1 cellular context compared by ENCODE assay signal in genomic region chr14:95697764-95698163, GRCh38.
TF ChIP-seq lines count a peak whose summit lies in the region.

No MANE protein-coding gene starts in this region.

TF ChIP-seq in GM12878, 131 proteins besides CTCF, POLR2A, EP300 and RAD21 (continued from another document):
- TF ChIP-seq, protein P1, sequence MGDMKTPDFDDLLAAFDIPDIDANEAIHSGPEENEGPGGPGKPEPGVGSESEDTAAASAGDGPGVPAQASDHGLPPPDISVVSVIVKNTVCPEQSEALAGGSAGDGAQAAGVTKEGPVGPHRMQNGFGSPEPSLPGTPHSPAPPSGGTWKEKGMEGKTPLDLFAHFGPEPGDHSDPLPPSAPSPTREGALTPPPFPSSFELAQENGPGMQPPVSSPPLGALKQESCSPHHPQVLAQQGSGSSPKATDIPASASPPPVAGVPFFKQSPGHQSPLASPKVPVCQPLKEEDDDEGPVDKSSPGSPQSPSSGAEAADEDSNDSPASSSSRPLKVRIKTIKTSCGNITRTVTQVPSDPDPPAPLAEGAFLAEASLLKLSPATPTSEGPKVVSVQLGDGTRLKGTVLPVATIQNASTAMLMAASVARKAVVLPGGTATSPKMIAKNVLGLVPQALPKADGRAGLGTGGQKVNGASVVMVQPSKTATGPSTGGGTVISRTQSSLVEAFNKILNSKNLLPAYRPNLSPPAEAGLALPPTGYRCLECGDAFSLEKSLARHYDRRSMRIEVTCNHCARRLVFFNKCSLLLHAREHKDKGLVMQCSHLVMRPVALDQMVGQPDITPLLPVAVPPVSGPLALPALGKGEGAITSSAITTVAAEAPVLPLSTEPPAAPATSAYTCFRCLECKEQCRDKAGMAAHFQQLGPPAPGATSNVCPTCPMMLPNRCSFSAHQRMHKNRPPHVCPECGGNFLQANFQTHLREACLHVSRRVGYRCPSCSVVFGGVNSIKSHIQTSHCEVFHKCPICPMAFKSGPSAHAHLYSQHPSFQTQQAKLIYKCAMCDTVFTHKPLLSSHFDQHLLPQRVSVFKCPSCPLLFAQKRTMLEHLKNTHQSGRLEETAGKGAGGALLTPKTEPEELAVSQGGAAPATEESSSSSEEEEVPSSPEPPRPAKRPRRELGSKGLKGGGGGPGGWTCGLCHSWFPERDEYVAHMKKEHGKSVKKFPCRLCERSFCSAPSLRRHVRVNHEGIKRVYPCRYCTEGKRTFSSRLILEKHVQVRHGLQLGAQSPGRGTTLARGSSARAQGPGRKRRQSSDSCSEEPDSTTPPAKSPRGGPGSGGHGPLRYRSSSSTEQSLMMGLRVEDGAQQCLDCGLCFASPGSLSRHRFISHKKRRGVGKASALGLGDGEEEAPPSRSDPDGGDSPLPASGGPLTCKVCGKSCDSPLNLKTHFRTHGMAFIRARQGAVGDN (IDR thresholded peaks at IDR 0.05) = 0 out of 2 replicates have a peak, but pooled peaks have one; percentile 31
- TF ChIP-seq RELA (IDR thresholded peaks at IDR 0.05; ENCODE audit: borderline replicate concordance, partially characterized antibody) (no peak), MYB (IDR thresholded peaks at IDR 0.05; ENCODE audit: borderline replicate concordance, low read depth, low read length) (0 out of 2 replicates have a peak, but pooled peaks have one; percentile 44), EED (IDR thresholded peaks at IDR 0.05; ENCODE audit: low read depth) (peak; percentile 38; the same call in 1 of the 2 replicates), BACH1 (IDR thresholded peaks at IDR 0.05; ENCODE audit: borderline replicate concordance) (no peak), YY1 (IDR thresholded peaks at IDR 0.05; ENCODE audit: low read depth, low read length) (0 out of 2 replicates have a peak, but pooled peaks have one; percentile 18), SRF (IDR thresholded peaks at IDR 0.05; ENCODE audit: low read depth in 2 of 2, low read length in 2 of 2) (no peak), SPI1 (IDR thresholded peaks at IDR 0.05; ENCODE audit: borderline replicate concordance, insufficient read depth, low read depth, low read length) (peak; percentile 49; the same call in 1 of the 2 replicates), MTA3 (IDR thresholded peaks at IDR 0.05; ENCODE audit: borderline replicate concordance, low read length) (peak; percentile 51; the same call in 1 of the 2 replicates), IRF4 (IDR thresholded peaks at IDR 0.05; ENCODE audit: low read depth, low read length) (0 out of 2 replicates have a peak, but pooled peaks have one; percentile 10), IKZF1 (conservative IDR thresholded peaks at IDR 0.05) (peak; percentile 35), TAF1 (IDR thresholded peaks at IDR 0.05; ENCODE audit: borderline replicate concordance, low read depth, low read length) (0 out of 2 replicates have a peak, but pooled peaks have one; percentile 22), RUNX3 (IDR thresholded peaks at IDR 0.05; ENCODE audit: low read length) (peak; percentile 23; the same call in 1 of the 2 replicates)
- TF ChIP-seq, protein P2, sequence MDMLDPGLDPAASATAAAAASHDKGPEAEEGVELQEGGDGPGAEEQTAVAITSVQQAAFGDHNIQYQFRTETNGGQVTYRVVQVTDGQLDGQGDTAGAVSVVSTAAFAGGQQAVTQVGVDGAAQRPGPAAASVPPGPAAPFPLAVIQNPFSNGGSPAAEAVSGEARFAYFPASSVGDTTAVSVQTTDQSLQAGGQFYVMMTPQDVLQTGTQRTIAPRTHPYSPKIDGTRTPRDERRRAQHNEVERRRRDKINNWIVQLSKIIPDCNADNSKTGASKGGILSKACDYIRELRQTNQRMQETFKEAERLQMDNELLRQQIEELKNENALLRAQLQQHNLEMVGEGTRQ (IDR thresholded peaks at IDR 0.05; ENCODE audit: borderline replicate concordance, low read depth, low read length) = no peak
- TF ChIP-seq, protein P3, sequence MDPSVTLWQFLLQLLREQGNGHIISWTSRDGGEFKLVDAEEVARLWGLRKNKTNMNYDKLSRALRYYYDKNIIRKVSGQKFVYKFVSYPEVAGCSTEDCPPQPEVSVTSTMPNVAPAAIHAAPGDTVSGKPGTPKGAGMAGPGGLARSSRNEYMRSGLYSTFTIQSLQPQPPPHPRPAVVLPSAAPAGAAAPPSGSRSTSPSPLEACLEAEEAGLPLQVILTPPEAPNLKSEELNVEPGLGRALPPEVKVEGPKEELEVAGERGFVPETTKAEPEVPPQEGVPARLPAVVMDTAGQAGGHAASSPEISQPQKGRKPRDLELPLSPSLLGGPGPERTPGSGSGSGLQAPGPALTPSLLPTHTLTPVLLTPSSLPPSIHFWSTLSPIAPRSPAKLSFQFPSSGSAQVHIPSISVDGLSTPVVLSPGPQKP (IDR thresholded peaks at IDR 0.05; ENCODE audit: low read depth, low read length) = no peak
